In genomic region chr22:20646906-20647305, GRCh38 we compare ENCODE assay signal across 22 cellular contexts.
DNase-seq lines count a peak whose midpoint lies in the region; ATAC-seq and TF ChIP-seq lines count a peak whose summit lies in the region.
"Had no signal": no experiment of that assay in that cellular context is flagged by ENCODE, and none has a peak within 500 bp of the region (broad histone marks: within the 10 kb centered on the region; RNA-seq: fewer than 3 reads in every experiment).

No MANE protein-coding gene starts in this region.

- TF ChIP-seq CTCF in natural killer cell (IDR thresholded peaks at IDR 0.05) (no peak), RWPE1 (conservative IDR thresholded peaks at IDR 0.05; ENCODE audit: low read depth) (no peak), CD14-positive monocyte (IDR thresholded peaks at IDR 0.05) (no peak)

- CTCF ChIA-PET in RWPE1 (lab: Yijun Ruan, JAX) = no interaction called here

- peaks cover 0 to 4% of the 10 kb centered on the region in 2 donors for H3K27me3 Mint-ChIP-seq in natural killer cell (ENCODE audit: low read depth in 2 of 2)
- H3K27me3 Mint-ChIP-seq in natural killer cell treated with Interleukin-12 subunit alpha and Interleukin-12 subunit beta and Interleukin-15 and Interleukin-18, amount 100 ng/mL, for 72 hours = no peaks in the 10 kb centered on the region
- peaks cover 0 to 4% (median 3%) of the 10 kb centered on the region in 3 donors for H3K27me3 Mint-ChIP-seq in CD14-positive monocyte (ENCODE audit: low read depth in 3 of 3)

- DNase-seq in natural killer cell = peak; percentile 1
- DNase-seq in natural killer cell treated with Interleukin-12 subunit alpha and Interleukin-12 subunit beta and Interleukin-15 and Interleukin-18, amount 100 ng/mL, for 72 hours (ENCODE audit: low spot score) = no peak
- DNase-seq in iPS-NIHi7 (ENCODE audit: extremely low spot score) = peak; percentile 1
- peak; percentile 5 for DNase-seq in posterior vena cava (ENCODE audit: low spot score)
- no peak for DNase-seq in RWPE1 (ENCODE audit: low spot score)
- no peak for DNase-seq in CD14-positive monocyte (ENCODE audit: low spot score)
- DNase-seq: C1 segment of cervical spinal cord, DMS79 treated with DMSO at 0.1 percent for 48 hours, GF-D8, KBM-7, MV-4-11, NCI-H1105 treated with DMSO at 0.1 percent for 48 hours, NCI-H2029, NCI-H446, NCI-H524 treated with DMSO at 0.1 percent for 48 hours, NCI-H774, PC-9, Right ventricle myocardium superior had no signal

- H3K4me3 Mint-ChIP-seq in natural killer cell = no peak overlapping the region
- no peak overlapping the region for H3K4me3 Mint-ChIP-seq in natural killer cell treated with Interleukin-12 subunit alpha and Interleukin-12 subunit beta and Interleukin-15 and Interleukin-18, amount 100 ng/mL, for 72 hours
- no peak overlapping the region for H3K4me3 Mint-ChIP-seq in CD14-positive monocyte
- H3K4me3 Mint-ChIP-seq: CD8-positive, alpha-beta T cell had no signal

- ATAC-seq in natural killer cell (no peak), GM18519 (IDR thresholded peaks at IDR 0.05; ENCODE audit: low FRiP score, unreplicated experiment) (no peak)
- ATAC-seq in natural killer cell treated with Interleukin-12 subunit alpha and Interleukin-12 subunit beta and Interleukin-15 and Interleukin-18, amount 100 ng/mL, for 72 hours = no peak
- ATAC-seq: A549; CD8-positive, alpha-beta T cell had no signal

- H3K36me3 Mint-ChIP-seq in natural killer cell (no peaks in the 10 kb centered on the region), CD14-positive monocyte (no peaks in the 10 kb centered on the region)
- H3K36me3 Mint-ChIP-seq in natural killer cell treated with Interleukin-12 subunit alpha and Interleukin-12 subunit beta and Interleukin-15 and Interleukin-18, amount 100 ng/mL, for 72 hours = no peaks in the 10 kb centered on the region
- H3K36me3 Mint-ChIP-seq: CD8-positive, alpha-beta T cell had no signal

- intact Hi-C loops in natural killer cell (cut with micrococcal nuclease) = no loop called here
- intact Hi-C loops in posterior vena cava (cut with DNase I) = no loop called here
- intact Hi-C loops in CD14-positive monocyte (cut with micrococcal nuclease) = no loop called here

- no peaks in the 10 kb centered on the region for H3K9me3 Mint-ChIP-seq in natural killer cell
- no peaks in the 10 kb centered on the region for H3K9me3 Mint-ChIP-seq in natural killer cell treated with Interleukin-12 subunit alpha and Interleukin-12 subunit beta and Interleukin-15 and Interleukin-18, amount 100 ng/mL, for 72 hours
- H3K9me3 Mint-ChIP-seq in CD14-positive monocyte = peaks cover 0 to 2% (median 0%) of the 10 kb centered on the region in 7 donors
- H3K9me3 Mint-ChIP-seq: CD8-positive, alpha-beta T cell had no signal

- H3K4me1 Mint-ChIP-seq in natural killer cell (peaks cover 0 to 11% of the 10 kb centered on the region in 2 donors), CD14-positive monocyte (no peaks in the 10 kb centered on the region)
- H3K4me1 Mint-ChIP-seq in natural killer cell treated with Interleukin-12 subunit alpha and Interleukin-12 subunit beta and Interleukin-15 and Interleukin-18, amount 100 ng/mL, for 72 hours (ENCODE audit: low read depth in 2 of 2) = no peaks in the 10 kb centered on the region

- H3K27ac ChIP-seq in RWPE1 = no peak overlapping the region
- H3K27ac ChIP-seq: A549, PC-9, SJSA1 had no signal

- H3K27ac Mint-ChIP-seq in natural killer cell = no peak overlapping the region
- H3K27ac Mint-ChIP-seq in natural killer cell treated with Interleukin-12 subunit alpha and Interleukin-12 subunit beta and Interleukin-15 and Interleukin-18, amount 100 ng/mL, for 72 hours = no peak overlapping the region
- H3K27ac Mint-ChIP-seq in CD14-positive monocyte = no peak overlapping the region
- H3K27ac Mint-ChIP-seq: CD8-positive, alpha-beta T cell had no signal

- POLR2A ChIA-PET in RWPE1 (lab: Yijun Ruan, JAX; ENCODE audit: low non-redundant PET) = no interaction called here

Comparison
In these comparisons a context has a peak if more than half of its experiments do, and no peak if none do; other contexts are left out.
1. DNase-seq: peak in natural killer cell (single experiment), iPS-NIHi7 (single experiment) and posterior vena cava (single experiment); none in natural killer cell treated with Interleukin-12 subunit alpha and Interleukin-12 subunit beta and Interleukin-15 and Interleukin-18, amount 100 ng/mL, for 72 hours (single experiment), RWPE1 (single experiment) and CD14-positive monocyte (single experiment).